In genomic region chr22:20625270-20625669, GRCh38 we compare ENCODE assay signal across 23 cellular contexts.
"Had no signal": no experiment of that assay in that cellular context is flagged by ENCODE, and none has a peak within 500 bp of the region (broad histone marks: within the 10 kb centered on the region; RNA-seq: fewer than 3 reads in every experiment).

No MANE protein-coding gene starts in this region.

- H3K4me1 Mint-ChIP-seq: immature natural killer cell, neural crest cell, WTC11 had no signal

- H3K4me3 ChIP-seq: colonic mucosa, dorsolateral prefrontal cortex, hepatocyte, left lung, lung, right lobe of liver, skin epidermis, thoracic aorta had no signal

- H3K4me3 Mint-ChIP-seq: activated naive CD8-positive, alpha-beta T cell treated with anti-CD3 and anti-CD28 coated beads, Interleukin-2, amount 10 ng/mL, durations not matched to agents 7 days and 5 days; effector memory CD8-positive, alpha-beta T cell; immature natural killer cell; naive thymus-derived CD4-positive, alpha-beta T cell; neural crest cell; type B pancreatic cell; WTC11 had no signal

- H3K9me3 ChIP-seq: colonic mucosa, left lung, right lobe of liver, thoracic aorta had no signal

- H3K27me3 Mint-ChIP-seq: effector memory CD8-positive, alpha-beta T cell; type B pancreatic cell had no signal

- DNase-seq: activated naive CD4-positive, alpha-beta T cell; activated naive CD8-positive, alpha-beta T cell treated with anti-CD3 and anti-CD28 coated beads, Interleukin-2, amount 10 ng/mL, durations not matched to agents 7 days and 5 days; activated T-cell treated with anti-CD3 and anti-CD28 coated beads, Interleukin-2, amount 50 U/mL, for 1 hour; amygdala; colonic mucosa; dorsolateral prefrontal cortex; effector memory CD8-positive, alpha-beta T cell; foreskin melanocyte; immature natural killer cell; left lung; naive thymus-derived CD4-positive, alpha-beta T cell; occipital lobe; right lobe of liver; stimulated activated CD4-positive, alpha-beta T cell treated with anti-CD3 and anti-CD28 coated beads, Interleukin-1b, Interleukin-23, amount 100 ng/mL, for 48 hours; T1000 had no signal

- ATAC-seq: effector memory CD8-positive, alpha-beta T cell; esophagus mucosa; left lung; naive thymus-derived CD4-positive, alpha-beta T cell; right lobe of liver; WTC11 had no signal

- H3K27ac Mint-ChIP-seq: activated naive CD8-positive, alpha-beta T cell treated with anti-CD3 and anti-CD28 coated beads, Interleukin-2, amount 10 ng/mL, durations not matched to agents 7 days and 5 days; type B pancreatic cell; WTC11 had no signal

- H3K36me3 Mint-ChIP-seq: activated naive CD8-positive, alpha-beta T cell treated with anti-CD3 and anti-CD28 coated beads, Interleukin-2, amount 10 ng/mL, durations not matched to agents 7 days and 5 days; immature natural killer cell; naive thymus-derived CD4-positive, alpha-beta T cell; type B pancreatic cell; WTC11 had no signal
